In genomic region chr2:149310349-149310748, GRCh38 we compare ENCODE assay signal across 27 cellular contexts.
"Had no signal": no experiment of that assay in that cellular context is flagged by ENCODE, and none has a peak within 500 bp of the region (broad histone marks: within the 10 kb centered on the region; RNA-seq: fewer than 3 reads in every experiment).

No MANE protein-coding gene starts in this region.

- H3K4me3 Mint-ChIP-seq: stimulated activated memory B cell treated with anti-CD40 and anti-IgM and Interleukin-4, amounts not matched to agents 10 μg/mL and 1 μg/mL and 100 μg/mL, for 72 hours; stimulated activated naive B cell treated with anti-CD40 and anti-IgM and Interleukin-4, amounts not matched to agents 10 μg/mL and 1 μg/mL and 100 μg/mL, for 72 hours; stimulated activated naive CD8-positive, alpha-beta T cell treated with anti-CD3 and anti-CD28 coated beads, Interleukin-15, amount 100 ng/mL, for 72 hours; stimulated activated naive CD8-positive, alpha-beta T cell treated with anti-CD3 and anti-CD28 coated beads, Interleukin-15, Interleukin-2, amounts not matched to agents 100 ng/mL and 50 ng/mL, for 24 hours; type B pancreatic cell had no signal

- H3K4me3 ChIP-seq: stomach, suprapubic skin, testis, thoracic aorta, thyroid gland, tibial artery, tibial nerve, transverse colon, upper lobe of left lung, upper lobe of right lung, uterus, vagina had no signal

- H3K4me1 ChIP-seq: suprapubic skin, testis, upper lobe of right lung, uterus, vagina had no signal

- H3K9me3 Mint-ChIP-seq: stimulated activated memory B cell treated with anti-CD40 and anti-IgM and Interleukin-4, amounts not matched to agents 10 μg/mL and 1 μg/mL and 100 μg/mL, for 72 hours; stimulated activated naive B cell treated with anti-CD40 and anti-IgM and Interleukin-4, amounts not matched to agents 10 μg/mL and 1 μg/mL and 100 μg/mL, for 72 hours; stimulated activated naive CD8-positive, alpha-beta T cell treated with anti-CD3 and anti-CD28 coated beads, Interleukin-15, amount 100 ng/mL, for 72 hours; stimulated activated naive CD8-positive, alpha-beta T cell treated with anti-CD3 and anti-CD28 coated beads, Interleukin-15, Interleukin-2, amounts not matched to agents 100 ng/mL and 50 ng/mL, for 24 hours; type B pancreatic cell had no signal

- H3K36me3 Mint-ChIP-seq: stimulated activated memory B cell treated with anti-CD40 and anti-IgM and Interleukin-4, amounts not matched to agents 10 μg/mL and 1 μg/mL and 100 μg/mL, for 72 hours; stimulated activated naive B cell treated with anti-CD40 and anti-IgM and Interleukin-4, amounts not matched to agents 10 μg/mL and 1 μg/mL and 100 μg/mL, for 72 hours; type B pancreatic cell had no signal

- H3K9me3 ChIP-seq: stomach, suprapubic skin, testis, thoracic aorta, thyroid gland, tibial artery, tibial nerve, transverse colon, upper lobe of left lung, upper lobe of right lung, uterus, vagina had no signal

- H3K27ac ChIP-seq: stomach, suprapubic skin, testis, thoracic aorta, thyroid gland, tibial artery, tibial nerve, transverse colon, upper lobe of left lung, upper lobe of right lung, uterus, vagina had no signal

- H3K27ac Mint-ChIP-seq: stimulated activated memory B cell treated with anti-CD40 and anti-IgM and Interleukin-4, amounts not matched to agents 10 μg/mL and 1 μg/mL and 100 μg/mL, for 72 hours; stimulated activated naive B cell treated with anti-CD40 and anti-IgM and Interleukin-4, amounts not matched to agents 10 μg/mL and 1 μg/mL and 100 μg/mL, for 72 hours; stimulated activated naive CD8-positive, alpha-beta T cell treated with anti-CD3 and anti-CD28 coated beads, Interleukin-15, amount 100 ng/mL, for 72 hours; stimulated activated naive CD8-positive, alpha-beta T cell treated with anti-CD3 and anti-CD28 coated beads, Interleukin-15, Interleukin-2, amounts not matched to agents 100 ng/mL and 50 ng/mL, for 24 hours; type B pancreatic cell had no signal

- H3K27me3 ChIP-seq: testis, thyroid gland, tibial nerve, transverse colon, upper lobe of left lung, uterus, vagina had no signal

- H3K36me3 ChIP-seq: stomach, suprapubic skin, thoracic aorta, thyroid gland, tibial artery, tibial nerve, transverse colon, upper lobe of left lung, upper lobe of right lung, uterus, vagina had no signal

- DNase-seq: stimulated activated CD4-positive, alpha-beta T cell treated with anti-CD3 and anti-CD28 coated beads, Interleukin-2, amount 100 ng/mL, for 24 hours; stimulated activated CD4-positive, alpha-beta T cell treated with anti-CD3 and anti-CD28 coated beads, Interleukin-2, amount 100 ng/mL, for 48 hours; stimulated activated CD4-positive, alpha-beta T cell treated with anti-CD3 and anti-CD28 coated beads, Interleukin-4, amount 100 ng/mL, for 1 hour; stimulated activated CD4-positive, alpha-beta T cell treated with anti-CD3 and anti-CD28 coated beads, Interleukin-4, amount 100 ng/mL, for 24 hours; stimulated activated CD4-positive, alpha-beta T cell treated with anti-CD3 and anti-CD28 coated beads, Interleukin-4, amount 100 ng/mL, for 4 hours; stimulated activated CD8-positive, alpha-beta memory T cell treated with anti-CD3 and anti-CD28 coated beads, Interleukin-4, amount 100 ng/mL, for 48 hours; stimulated activated naive B cell treated with anti-CD40 and anti-IgM and Interleukin-4, amounts not matched to agents 10 μg/mL and 1 μg/mL and 100 μg/mL, for 72 hours; stimulated activated naive CD4-positive, alpha-beta T cell; stimulated activated naive CD4-positive, alpha-beta T cell treated with Interleukin-2 at 50 U/mL for 16 hours; stimulated activated naive CD8-positive, alpha-beta T cell treated with anti-CD3 and anti-CD28 coated beads, Interleukin-15, amount 100 ng/mL, for 72 hours; stimulated activated naive CD8-positive, alpha-beta T cell treated with anti-CD3 and anti-CD28 coated beads, Interleukin-15, Interleukin-2, amounts not matched to agents 100 U/mL and 50 U/mL, for 24 hours; stomach; substantia nigra; testis; thyroid gland; tibial artery; transverse colon; upper lobe of right lung; uterus had no signal

- ATAC-seq: stimulated activated memory B cell treated with anti-CD40 and anti-IgM and Interleukin-4, amounts not matched to agents 10 μg/mL and 1 μg/mL and 100 μg/mL, for 72 hours; stimulated activated naive B cell treated with anti-CD40 and anti-IgM and Interleukin-4, amounts not matched to agents 10 μg/mL and 1 μg/mL and 100 μg/mL, for 72 hours; stimulated activated naive CD8-positive, alpha-beta T cell treated with anti-CD3 and anti-CD28 coated beads, Interleukin-15, amount 100 ng/mL, for 72 hours; stimulated activated naive CD8-positive, alpha-beta T cell treated with anti-CD3 and anti-CD28 coated beads, Interleukin-15, Interleukin-2, amounts not matched to agents 100 U/mL and 50 U/mL, for 24 hours; upper lobe of right lung had no signal
